In the genomic region with DNA sequence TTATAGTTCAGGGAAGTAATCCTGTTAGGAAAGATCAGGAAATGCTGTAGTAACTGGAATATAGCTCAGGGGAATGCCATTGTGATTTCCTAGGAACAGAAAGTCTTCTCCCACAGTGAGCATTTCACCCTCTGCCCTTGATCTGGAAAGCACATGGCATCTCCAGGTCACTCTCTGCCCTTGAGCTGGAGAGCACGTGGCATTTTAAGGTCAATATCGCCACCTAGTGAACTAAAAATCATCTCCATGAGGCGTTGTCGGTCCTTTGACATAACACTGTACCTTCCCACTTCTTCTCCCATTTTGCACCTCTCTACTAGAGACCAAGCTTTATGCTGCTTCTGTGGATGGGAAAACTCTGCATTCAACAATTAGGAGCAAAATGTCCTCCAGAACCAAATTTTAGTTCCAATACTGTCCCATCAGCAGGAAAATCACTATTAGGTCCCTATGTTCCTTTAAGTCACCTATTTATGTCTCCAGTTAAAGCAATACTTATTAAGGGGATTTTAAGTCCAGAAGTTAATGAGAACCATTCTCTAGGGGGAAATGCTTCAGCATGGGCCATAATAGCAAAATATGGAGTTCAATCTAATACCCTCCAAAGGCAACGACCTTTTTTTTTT, we compare ENCODE assay signal across 8 cellular contexts. TPM values are rescaled to one million over a fixed set of nuclear protein-coding genes. Genes with fewer than 3 reads are reported as not detected.
DNase-seq lines count a peak whose midpoint lies in the region; ATAC-seq and TF ChIP-seq lines count a peak whose summit lies in the region.

No MANE protein-coding gene starts in this region.

- H3K4me1 Mint-ChIP-seq in activated T-cell treated with anti-CD3 and anti-CD28 coated beads, Interleukin-2, amount 50 U/mL, for 4 hours (ENCODE audit: low read depth): peaks cover 14% of the 10 kb centered on the region

- H3K9me3 Mint-ChIP-seq in activated T-cell treated with anti-CD3 and anti-CD28 coated beads, Interleukin-2, amount 50 U/mL, for 4 hours: no peaks in the 10 kb centered on the region

- DNase-seq in DMS79 treated with DMSO at 0.1 percent for 48 hours (lab: John Stamatoyannopoulos, UW) (peak; percentile 44), KBM-7 (peak; percentile 90), foreskin keratinocyte (peak; percentile 36 to 66), nucleus accumbens (lab: John Stamatoyannopoulos, UW) (peak in 32 of 56 donors; percentile 0 to 50 (median 14))
- peak; percentile 27 for DNase-seq in NK-92 treated with Interleukin-12 subunit alpha and Interleukin-12 subunit beta, amount 100 ng/mL, for 24 hours (lab: John Stamatoyannopoulos, UW)
- peak; percentile 15 for DNase-seq in activated T-cell treated with anti-CD3 and anti-CD28 coated beads, Interleukin-2, amount 50 U/mL, for 4 hours

- no peaks in the 10 kb centered on the region for H3K27me3 Mint-ChIP-seq in activated T-cell treated with anti-CD3 and anti-CD28 coated beads, Interleukin-2, amount 50 U/mL, for 4 hours (ENCODE audit: low read depth)

- no peak overlapping the region for H3K4me3 Mint-ChIP-seq in activated T-cell treated with anti-CD3 and anti-CD28 coated beads, Interleukin-2, amount 50 U/mL, for 4 hours

- no peaks in the 10 kb centered on the region for H3K27me3 ChIP-seq in foreskin keratinocyte

- in situ Hi-C loops in KBM-7 (cut with MboI; ENCODE audit: low pct_unique_long_range_greater_than_20kb, low sequenced_read_pairs): no loop called here

- peak; percentile 68 for ATAC-seq in GM21526 (IDR thresholded peaks at IDR 0.05; ENCODE audit: low FRiP score, unreplicated experiment)
- peak; percentile 94 to 95 for ATAC-seq in activated T-cell treated with anti-CD3 and anti-CD28 coated beads, Interleukin-2, amount 50 U/mL, for 4 hours
- ATAC-seq in foreskin keratinocyte: peak; percentile 88
- no peak for ATAC-seq in GM21381 (IDR thresholded peaks at IDR 0.05; ENCODE audit: unreplicated experiment)

- peak; percentile 83 for TF ChIP-seq CTCF in foreskin keratinocyte (conservative IDR thresholded peaks at IDR 0.05)

- no peaks in the 10 kb centered on the region for H3K36me3 Mint-ChIP-seq in activated T-cell treated with anti-CD3 and anti-CD28 coated beads, Interleukin-2, amount 50 U/mL, for 4 hours (ENCODE audit: insufficient read depth)

- no peaks in the 10 kb centered on the region for H3K4me1 ChIP-seq in foreskin keratinocyte

- H3K27ac ChIP-seq in foreskin keratinocyte: no peak overlapping the region

RNA-seq across cellular contexts. Expression of a gene that starts 54.7 kb away (rescaled TPM):
- total RNA-seq in activated T-cell treated with anti-CD3 and anti-CD28 coated beads, Interleukin-2, amount 50 U/mL, for 4 hours: 10 to 100 TPM in 2 of 3 donors, 1 to 10 TPM in 1; 10.0 to 11.9 (median 11.0) TPM
- total RNA-seq in foreskin keratinocyte: 6.7 and 8.7 TPM in 2 replicates
- 1.7 and 2.1 TPM in 2 replicates for polyA plus RNA-seq in foreskin keratinocyte

Comparison
In these comparisons a context has a peak if more than half of its experiments do, and no peak if none do; other contexts are left out.
1. DNase-seq: peak in every context shown above with its lines; median percentile 90 in KBM-7; 51 in foreskin keratinocyte; 44 in DMS79 treated with DMSO at 0.1 percent for 48 hours; 27 in NK-92 treated with Interleukin-12 subunit alpha and Interleukin-12 subunit beta, amount 100 ng/mL, for 24 hours; 15 in activated T-cell treated with anti-CD3 and anti-CD28 coated beads, Interleukin-2, amount 50 U/mL, for 4 hours; 14 in nucleus accumbens.